8 cellular contexts compared by ENCODE assay signal in the genomic region with DNA sequence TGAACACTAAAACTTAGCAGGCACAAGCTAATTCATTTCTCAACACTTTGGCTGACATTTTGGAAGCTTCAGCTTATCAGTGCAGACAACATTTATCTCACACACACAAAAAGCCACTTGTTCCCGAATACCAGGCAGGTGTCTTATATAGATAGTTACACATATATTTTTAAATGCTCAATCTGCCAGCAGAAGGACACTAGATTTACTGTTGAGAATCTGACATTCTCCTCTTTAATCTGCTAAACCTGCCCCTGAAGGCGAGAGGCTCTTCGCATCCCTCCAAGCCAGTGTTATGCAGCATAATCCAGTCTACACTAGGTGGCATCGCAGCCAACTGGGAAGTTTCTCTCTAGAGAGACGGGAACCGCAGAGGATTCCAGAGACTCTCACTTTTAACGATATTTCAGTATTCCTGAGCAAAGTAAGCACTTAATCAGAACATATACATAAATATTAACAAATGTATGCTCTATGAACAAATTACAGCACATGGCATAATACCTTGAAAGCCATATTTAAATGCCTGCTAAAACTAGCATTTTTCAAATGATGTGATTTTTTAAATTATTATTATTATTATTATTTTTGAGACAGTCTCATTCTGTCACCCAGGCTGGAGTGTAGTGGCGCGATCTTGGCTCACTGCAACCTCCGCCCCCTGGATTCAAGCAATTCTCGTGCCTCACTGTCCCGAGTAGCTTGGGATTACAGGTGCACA.
DNase-seq lines count a peak whose midpoint lies in the region; ATAC-seq and FAIRE-seq lines count a peak whose summit lies in the region.

No MANE protein-coding gene starts in this region.

- H3K27ac ChIP-seq in small intestine (ENCODE audit: low read depth in 1 of 2, low read length in 1 of 2): no peak overlapping the region

- DNase-seq in COLO829 (ENCODE audit: low spot score): peak; percentile 67
- peak; percentile 59 for DNase-seq in HT1080 (ENCODE audit: low read depth)
- DNase-seq in SW480 (ENCODE audit: low spot score): peak; percentile 21
- DNase-seq in head of caudate nucleus: peak in 41 of 42 donors; percentile 14 to 85 (median 57)
- DNase-seq in small intestine: peak; percentile 31
- DNase-seq in stimulated activated CD4-positive, alpha-beta T cell treated with anti-CD3 and anti-CD28 coated beads, Interleukin-12 subunit alpha, Interleukin-12 subunit beta, amount 100 ng/mL, for 4 hours: no peak
- no peak for DNase-seq in activated T-cell treated with anti-CD3 and anti-CD28 coated beads, Interleukin-2, amount 50 U/mL, for 24 hours

- intact Hi-C loops in head of caudate nucleus (cut with DNase I): loop anchor here (10.0 kb wide), 1 partner anchor 102 kb away; no protein-coding TSS in a partner anchor

- no peak overlapping the region for H3K4me3 Mint-ChIP-seq in activated T-cell treated with anti-CD3 and anti-CD28 coated beads, Interleukin-2, amount 50 U/mL, for 24 hours

- H3K9me3 ChIP-seq in small intestine (ENCODE audit: control insufficient read depth, low read depth): no peaks in the 10 kb centered on the region

- H3K4me1 Mint-ChIP-seq in activated T-cell treated with anti-CD3 and anti-CD28 coated beads, Interleukin-2, amount 50 U/mL, for 24 hours (ENCODE audit: low read depth): peaks cover 5% of the 10 kb centered on the region

- H3K4me1 ChIP-seq in small intestine (ENCODE audit: control insufficient read depth in 2 of 2, insufficient read depth in 1 of 2, low read depth in 1 of 2, low read length in 1 of 2): no peaks in the 10 kb centered on the region

- peaks cover 24% of the 10 kb centered on the region for H3K27me3 Mint-ChIP-seq in activated T-cell treated with anti-CD3 and anti-CD28 coated beads, Interleukin-2, amount 50 U/mL, for 24 hours

- H3K4me3 ChIP-seq in small intestine (ENCODE audit: low read depth in 1 of 2, low read length in 2 of 2): no peak overlapping the region

- no peak overlapping the region for H3K27ac Mint-ChIP-seq in activated T-cell treated with anti-CD3 and anti-CD28 coated beads, Interleukin-2, amount 50 U/mL, for 24 hours

- no peaks in the 10 kb centered on the region for H3K36me3 ChIP-seq in small intestine (ENCODE audit: control insufficient read depth in 2 of 2, insufficient read depth in 2 of 2, low read length in 2 of 2)

- no peak for ATAC-seq in HG02610 (IDR thresholded peaks at IDR 0.05; ENCODE audit: unreplicated experiment)

- no peaks in the 10 kb centered on the region for H3K9me3 Mint-ChIP-seq in activated T-cell treated with anti-CD3 and anti-CD28 coated beads, Interleukin-2, amount 50 U/mL, for 24 hours

- FAIRE-seq in small intestine (lab: Jason Lieb, UNC): no peak

- WGBS in small intestine, 3 donors: 33 to 46% (median 44%) methylated on average over 12 of the region's 12 CpGs

- H3K36me3 Mint-ChIP-seq in activated T-cell treated with anti-CD3 and anti-CD28 coated beads, Interleukin-2, amount 50 U/mL, for 24 hours (ENCODE audit: low read depth): no peaks in the 10 kb centered on the region

- H3K27me3 ChIP-seq in small intestine (ENCODE audit: control insufficient read depth in 2 of 2, insufficient read depth in 2 of 2, low read length in 2 of 2): no peaks in the 10 kb centered on the region

Comparison
In these comparisons a context has a peak if more than half of its experiments do, and no peak if none do; other contexts are left out.
1. DNase-seq: peak in COLO829 (single experiment), HT1080 (single experiment), SW480 (single experiment), head of caudate nucleus (41 of 42) and small intestine (single experiment); none in stimulated activated CD4-positive, alpha-beta T cell treated with anti-CD3 and anti-CD28 coated beads, Interleukin-12 subunit alpha, Interleukin-12 subunit beta, amount 100 ng/mL, for 4 hours (single experiment) and activated T-cell treated with anti-CD3 and anti-CD28 coated beads, Interleukin-2, amount 50 U/mL, for 24 hours (single experiment).